Comparison of ENCODE assay signal across 14 cellular contexts in the genomic region with DNA sequence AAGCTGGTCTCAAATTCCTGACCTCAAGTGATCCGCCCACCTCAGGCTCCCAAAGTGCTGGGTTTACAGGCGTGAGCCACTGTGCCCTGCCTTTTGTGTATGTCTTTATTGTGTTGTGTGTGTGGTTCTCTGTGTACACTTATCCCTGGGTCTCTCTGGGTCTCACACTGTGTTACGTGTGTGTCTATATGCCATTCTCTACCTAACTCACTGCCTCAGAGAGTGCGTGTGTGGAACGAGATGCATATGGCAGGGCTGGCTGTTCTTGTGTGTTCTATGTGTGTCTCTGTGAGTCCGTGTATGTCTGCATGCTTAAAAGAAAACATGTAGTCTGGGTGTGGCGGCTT.
"Had no signal": no experiment of that assay in that cellular context is flagged by ENCODE, and none has a peak within 500 bp of the region (broad histone marks: within the 10 kb centered on the region; RNA-seq: fewer than 3 reads in every experiment).

No MANE protein-coding gene starts in this region.

- H3K36me3 Mint-ChIP-seq: activated naive CD4-positive, alpha-beta T cell treated with anti-CD3 and anti-CD28 coated beads, Interleukin-2, amount 50 U/mL, for 72 hours; stimulated activated effector memory CD8-positive, alpha-beta T cell treated with anti-CD3 and anti-CD28 coated beads, Interleukin-12 subunit alpha, Interleukin-12 subunit beta, amount 100 ng/mL, for 72 hours had no signal

- H3K9me3 Mint-ChIP-seq: activated CD8-positive, alpha-beta T cell treated with anti-CD3 and anti-CD28 coated beads for 36 hours; activated naive CD4-positive, alpha-beta T cell treated with anti-CD3 and anti-CD28 coated beads, Interleukin-2, amount 50 U/mL, for 72 hours; activated T-cell treated with anti-CD3 and anti-CD28 coated beads, Interleukin-2, amount 50 U/mL, for 4 hours; stimulated activated effector memory CD8-positive, alpha-beta T cell treated with anti-CD3 and anti-CD28 coated beads, Interleukin-12 subunit alpha, Interleukin-12 subunit beta, amount 100 ng/mL, for 72 hours had no signal

- H3K4me3 Mint-ChIP-seq: activated CD8-positive, alpha-beta T cell treated with anti-CD3 and anti-CD28 coated beads for 36 hours; activated T-cell treated with anti-CD3 and anti-CD28 coated beads, Interleukin-2, amount 50 U/mL, for 4 hours; stimulated activated effector memory CD8-positive, alpha-beta T cell treated with anti-CD3 and anti-CD28 coated beads, Interleukin-12 subunit alpha, Interleukin-12 subunit beta, amount 100 ng/mL, for 72 hours had no signal

- H3K27ac Mint-ChIP-seq: activated CD8-positive, alpha-beta T cell treated with anti-CD3 and anti-CD28 coated beads for 36 hours; activated naive CD4-positive, alpha-beta T cell treated with anti-CD3 and anti-CD28 coated beads, Interleukin-2, amount 50 U/mL, for 72 hours; stimulated activated effector memory CD8-positive, alpha-beta T cell treated with anti-CD3 and anti-CD28 coated beads, Interleukin-12 subunit alpha, Interleukin-12 subunit beta, amount 100 ng/mL, for 72 hours had no signal

- DNase-seq: activated CD4-positive, alpha-beta T cell treated with anti-CD3 and anti-CD28 coated beads for 4 hours; activated CD8-positive, alpha-beta T cell treated with anti-CD3 and anti-CD28 coated beads for 36 hours; activated effector memory CD4-positive, alpha-beta T cell treated with Interleukin-2 at 50 U/mL for 16 hours; activated T-cell treated with anti-CD3 and anti-CD28 coated beads, Interleukin-2, amount 50 U/mL, for 4 hours; caudate nucleus; islet precursor cell; midbrain; pancreas; stimulated activated CD4-positive, alpha-beta T cell treated with anti-CD3 and anti-CD28 coated beads, Interleukin-12 subunit alpha, Interleukin-12 subunit beta, amount 100 ng/mL, for 4 hours; stimulated activated CD4-positive, alpha-beta T cell treated with anti-CD3 and anti-CD28 coated beads, Interleukin-2, amount 100 ng/mL, for 24 hours; T-helper 2 cell; tibial artery had no signal
